Comparison of ENCODE assay signal across 17 cellular contexts in genomic region chr11:78277314-78277994, GRCh38.
A peak's percentile ranks its signal among the peaks of the same experiment; 100 is the strongest.
DNase-seq lines count a peak whose midpoint lies in the region; ATAC-seq, FAIRE-seq and TF ChIP-seq lines count a peak whose summit lies in the region.
"Had no signal": no experiment of that assay in that cellular context is flagged by ENCODE, and none has a peak within 500 bp of the region (broad histone marks: within the 10 kb centered on the region; RNA-seq: fewer than 3 reads in every experiment).

No MANE protein-coding gene starts in this region.

- H3K27ac ChIP-seq in colonic mucosa (peak overlapping the region; percentile 24), pancreas (peak overlapping the region in 3 of 4 donors; percentile 30 to 52 (median 52))
- H3K27ac ChIP-seq: SJSA1, suprapubic skin had no signal

- peaks cover 13 to 19% (median 16%) of the 10 kb centered on the region in 7 donors for H3K9me3 Mint-ChIP-seq in CD14-positive monocyte

- peak overlapping the region; percentile 33 to 91 (median 63) for H3K27ac Mint-ChIP-seq in CD14-positive monocyte
- H3K27ac Mint-ChIP-seq: activated naive CD8-positive, alpha-beta T cell treated with anti-CD3 and anti-CD28 coated beads, Interleukin-2, amount 10 ng/mL, durations not matched to agents 7 days and 5 days; WTC11 had no signal

- H3K4me1 ChIP-seq in colonic mucosa (no peaks in the 10 kb centered on the region), pancreas (peaks cover 7 to 15% (median 15%) of the 10 kb centered on the region in 3 donors)
- H3K4me1 ChIP-seq: SJSA1, suprapubic skin had no signal

- peaks cover 31% of the 10 kb centered on the region for H3K4me1 Mint-ChIP-seq in CD14-positive monocyte

- 28% methylated on average over 7 of the region's 7 CpGs for WGBS in pancreas, 2 donors

- peaks cover 55 to 68% of the 10 kb centered on the region in 2 donors for H3K36me3 Mint-ChIP-seq in CD14-positive monocyte

- H3K9me3 ChIP-seq in colonic mucosa = no peaks in the 10 kb centered on the region
- H3K9me3 ChIP-seq in pancreas = no peaks in the 10 kb centered on the region
- H3K9me3 ChIP-seq: SJSA1 had no signal

- no peak overlapping the region for H3K4me3 ChIP-seq in colonic mucosa
- H3K4me3 ChIP-seq in pancreas = no peak overlapping the region
- H3K4me3 ChIP-seq: SJSA1, suprapubic skin had no signal

- no peak for TF ChIP-seq CTCF in CD14-positive monocyte (IDR thresholded peaks at IDR 0.05)
- no peak for TF ChIP-seq CTCF in colonic mucosa (IDR thresholded peaks at IDR 0.05)
- TF ChIP-seq CTCF in pancreas (IDR thresholded peaks at IDR 0.05) = no peak

- H3K36me3 ChIP-seq in colonic mucosa (no peaks in the 10 kb centered on the region), pancreas (no peaks in the 10 kb centered on the region)
- H3K36me3 ChIP-seq: SJSA1 had no signal

- no peak for FAIRE-seq in pancreas (lab: Jason Lieb, UNC)

- H3K4me3 Mint-ChIP-seq in CD14-positive monocyte = no peak overlapping the region
- H3K4me3 Mint-ChIP-seq: activated naive CD8-positive, alpha-beta T cell treated with anti-CD3 and anti-CD28 coated beads, Interleukin-2, amount 10 ng/mL, durations not matched to agents 7 days and 5 days; IgD-negative memory B cell; WTC11 had no signal

- peak overlapping the region; percentile 8 to 52 for H3K9ac ChIP-seq in colonic mucosa (ENCODE audit: low read depth in 2 of 2, low read length in 2 of 2)

- intact Hi-C loops in CD14-positive monocyte (cut with micrococcal nuclease) (no loop called here), colonic mucosa (cut with DNase I) (no loop called here), pancreas (cut with DNase I) (no loop called here)

- H3K27me3 ChIP-seq in colonic mucosa (no peaks in the 10 kb centered on the region), pancreas (no peaks in the 10 kb centered on the region)
- H3K27me3 ChIP-seq: SJSA1, suprapubic skin had no signal

- peaks cover 0 to 4% (median 0%) of the 10 kb centered on the region in 3 donors for H3K27me3 Mint-ChIP-seq in CD14-positive monocyte (ENCODE audit: low read depth in 3 of 3)
- H3K27me3 Mint-ChIP-seq: activated naive CD8-positive, alpha-beta T cell treated with anti-CD3 and anti-CD28 coated beads, Interleukin-2, amount 10 ng/mL, durations not matched to agents 7 days and 5 days; IgD-negative memory B cell had no signal

- peak; percentile 78 to 92 (median 82) for ATAC-seq in pancreas
- no peak for ATAC-seq in HG02798 (IDR thresholded peaks at IDR 0.05; ENCODE audit: poor library complexity, unreplicated experiment)
- ATAC-seq: WTC11 had no signal

- no peak for DNase-seq in CD14-positive monocyte (ENCODE audit: low spot score)
- peak; percentile 7 for DNase-seq in M059J (ENCODE audit: low read depth)
- DNase-seq in colonic mucosa = peak; percentile 90
- DNase-seq in pancreas = peak; percentile 39 to 79 (median 54)
- no peak for DNase-seq in OCI-M1 (lab: John Stamatoyannopoulos, UW)
- DNase-seq in activated CD4-positive, CD25-positive, alpha-beta regulatory T cell treated with anti-CD3 and anti-CD28 coated beads, Interleukin-2, amount 50 U/mL, for 72 hours = no peak
- DNase-seq in putamen (ENCODE audit: low spot score) = no peak
- DNase-seq: activated CD8-positive, alpha-beta memory T cell treated with anti-CD3 and anti-CD28 coated beads, Interleukin-2, amount 50 U/mL, for 48 hours; activated naive CD8-positive, alpha-beta T cell treated with anti-CD3 and anti-CD28 coated beads, Interleukin-2, amount 10 ng/mL, durations not matched to agents 7 days and 5 days; central memory CD4-positive, alpha-beta T cell; kidney glomerular epithelial cell; NCI-H2029 had no signal

Comparison
In these comparisons a context has a peak if more than half of its experiments do, and no peak if none do; other contexts are left out.
1. DNase-seq: peak in M059J (single experiment), colonic mucosa (single experiment) and pancreas (6 of 6); none in CD14-positive monocyte (single experiment), OCI-M1 (single experiment), activated CD4-positive, CD25-positive, alpha-beta regulatory T cell treated with anti-CD3 and anti-CD28 coated beads, Interleukin-2, amount 50 U/mL, for 72 hours (single experiment) and putamen (single experiment).